Comparison of ENCODE assay signal across 1 cellular context in the genomic region with DNA sequence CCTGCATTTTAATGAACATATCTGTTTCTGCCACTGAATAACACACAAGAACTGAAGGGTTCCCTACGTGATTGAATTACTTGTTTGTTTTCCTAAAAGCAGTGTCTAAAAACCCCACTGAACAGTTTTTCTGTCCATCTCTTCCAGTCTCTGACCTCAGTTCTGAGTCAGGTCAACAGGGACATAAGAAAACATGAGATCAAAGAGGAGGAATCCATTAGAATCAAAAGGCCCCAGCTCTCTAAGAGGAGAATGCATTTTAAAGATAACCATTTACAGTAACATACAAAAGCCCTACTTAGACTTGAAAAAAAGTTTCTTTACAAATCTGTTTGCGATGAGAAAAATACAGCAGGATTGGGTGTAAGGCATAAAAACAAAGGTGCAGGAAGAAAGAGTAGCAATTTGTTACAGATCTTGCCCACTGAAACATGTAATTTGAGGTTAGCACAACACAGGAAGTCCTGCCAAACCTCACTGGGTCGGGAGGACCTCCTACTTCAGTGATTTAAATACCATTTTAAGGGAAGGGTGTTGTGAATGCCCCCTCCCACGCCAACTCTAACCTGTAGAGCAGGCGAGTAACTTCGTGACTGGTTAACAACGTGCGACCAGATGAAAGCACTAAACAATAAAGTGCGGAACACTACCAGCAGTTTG.
TF ChIP-seq lines count a peak whose summit lies in the region.

No MANE protein-coding gene starts in this region.

TF ChIP-seq in GM23338, 12 proteins besides CTCF, POLR2A, EP300 and RAD21 (continued from another document):
- TF ChIP-seq, protein P1, sequence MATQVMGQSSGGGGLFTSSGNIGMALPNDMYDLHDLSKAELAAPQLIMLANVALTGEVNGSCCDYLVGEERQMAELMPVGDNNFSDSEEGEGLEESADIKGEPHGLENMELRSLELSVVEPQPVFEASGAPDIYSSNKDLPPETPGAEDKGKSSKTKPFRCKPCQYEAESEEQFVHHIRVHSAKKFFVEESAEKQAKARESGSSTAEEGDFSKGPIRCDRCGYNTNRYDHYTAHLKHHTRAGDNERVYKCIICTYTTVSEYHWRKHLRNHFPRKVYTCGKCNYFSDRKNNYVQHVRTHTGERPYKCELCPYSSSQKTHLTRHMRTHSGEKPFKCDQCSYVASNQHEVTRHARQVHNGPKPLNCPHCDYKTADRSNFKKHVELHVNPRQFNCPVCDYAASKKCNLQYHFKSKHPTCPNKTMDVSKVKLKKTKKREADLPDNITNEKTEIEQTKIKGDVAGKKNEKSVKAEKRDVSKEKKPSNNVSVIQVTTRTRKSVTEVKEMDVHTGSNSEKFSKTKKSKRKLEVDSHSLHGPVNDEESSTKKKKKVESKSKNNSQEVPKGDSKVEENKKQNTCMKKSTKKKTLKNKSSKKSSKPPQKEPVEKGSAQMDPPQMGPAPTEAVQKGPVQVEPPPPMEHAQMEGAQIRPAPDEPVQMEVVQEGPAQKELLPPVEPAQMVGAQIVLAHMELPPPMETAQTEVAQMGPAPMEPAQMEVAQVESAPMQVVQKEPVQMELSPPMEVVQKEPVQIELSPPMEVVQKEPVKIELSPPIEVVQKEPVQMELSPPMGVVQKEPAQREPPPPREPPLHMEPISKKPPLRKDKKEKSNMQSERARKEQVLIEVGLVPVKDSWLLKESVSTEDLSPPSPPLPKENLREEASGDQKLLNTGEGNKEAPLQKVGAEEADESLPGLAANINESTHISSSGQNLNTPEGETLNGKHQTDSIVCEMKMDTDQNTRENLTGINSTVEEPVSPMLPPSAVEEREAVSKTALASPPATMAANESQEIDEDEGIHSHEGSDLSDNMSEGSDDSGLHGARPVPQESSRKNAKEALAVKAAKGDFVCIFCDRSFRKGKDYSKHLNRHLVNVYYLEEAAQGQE (IDR thresholded peaks at IDR 0.05; ENCODE audit: unreplicated experiment), result no peak
- TF ChIP-seq CREB1 (CRISPR knock-in tag; IDR thresholded peaks at IDR 0.05; ENCODE audit: low read depth) (no peak), NANOG (IDR thresholded peaks at IDR 0.05; ENCODE audit: borderline replicate concordance) (no peak), EZH2 (IDR thresholded peaks at IDR 0.05; ENCODE audit: low read depth, unreplicated experiment) (no peak), ZNF114 (CRISPR knock-in tag; IDR thresholded peaks at IDR 0.05) (no peak), EZH2phosphoT487 (IDR thresholded peaks at IDR 0.05; ENCODE audit: unreplicated experiment) (no peak), ZNF331 (CRISPR knock-in tag; IDR thresholded peaks at IDR 0.05; ENCODE audit: low read depth) (no peak), STAT1 (IDR thresholded peaks at IDR 0.05; ENCODE audit: unreplicated experiment) (no peak)
- TF ChIP-seq, protein P2, sequence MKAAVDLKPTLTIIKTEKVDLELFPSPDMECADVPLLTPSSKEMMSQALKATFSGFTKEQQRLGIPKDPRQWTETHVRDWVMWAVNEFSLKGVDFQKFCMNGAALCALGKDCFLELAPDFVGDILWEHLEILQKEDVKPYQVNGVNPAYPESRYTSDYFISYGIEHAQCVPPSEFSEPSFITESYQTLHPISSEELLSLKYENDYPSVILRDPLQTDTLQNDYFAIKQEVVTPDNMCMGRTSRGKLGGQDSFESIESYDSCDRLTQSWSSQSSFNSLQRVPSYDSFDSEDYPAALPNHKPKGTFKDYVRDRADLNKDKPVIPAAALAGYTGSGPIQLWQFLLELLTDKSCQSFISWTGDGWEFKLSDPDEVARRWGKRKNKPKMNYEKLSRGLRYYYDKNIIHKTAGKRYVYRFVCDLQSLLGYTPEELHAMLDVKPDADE (IDR thresholded peaks at IDR 0.05), result no peak
